Comparison of ENCODE assay signal across 29 cellular contexts in the genomic region with DNA sequence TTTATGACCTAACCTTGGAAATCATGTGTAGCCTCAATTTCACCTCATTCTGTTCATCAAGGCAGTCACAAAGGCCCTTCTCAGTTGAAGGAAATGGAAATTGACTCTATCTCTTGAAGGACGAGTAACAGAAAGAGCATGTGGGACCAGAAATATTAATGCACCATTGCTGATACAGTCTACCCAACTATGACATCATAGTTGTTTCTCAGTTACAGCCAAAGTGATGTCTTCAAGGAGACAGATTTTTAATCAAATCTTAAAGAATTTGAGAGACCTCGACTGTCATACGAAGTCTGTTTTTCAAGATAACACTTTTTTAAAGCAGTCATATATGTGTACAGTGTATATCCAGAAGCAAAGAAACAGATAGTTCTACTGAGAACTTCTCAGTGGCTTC.
"Had no signal": no experiment of that assay in that cellular context is flagged by ENCODE, and none has a peak within 500 bp of the region (broad histone marks: within the 10 kb centered on the region; RNA-seq: fewer than 3 reads in every experiment).

No MANE protein-coding gene starts in this region.

- DNase-seq: activated B cell treated with CpG ODN at 0.5 μM for 24 hours; activated CD4-positive, alpha-beta memory T cell treated with anti-CD3 and anti-CD28 coated beads for 36 hours; activated CD4-positive, alpha-beta T cell treated with anti-CD3 and anti-CD28 coated beads for 4 hours; activated CD4-positive, alpha-beta T cell treated with anti-CD3 and anti-CD28 coated beads, Interleukin-2, amount 10 ng/mL, durations not matched to agents 24 days and 14 days; activated CD4-positive, alpha-beta T cell treated with anti-CD3 and anti-CD28 coated beads, Interleukin-2, amount 50 U/mL, for 1 hour; activated CD4-positive, alpha-beta T cell treated with anti-CD3 and anti-CD28 coated beads, Interleukin-2, amount 50 U/mL, for 4 hours; activated CD4-positive, CD25-positive, alpha-beta regulatory T cell treated with anti-CD3 and anti-CD28 coated beads, Interleukin-2, amount 50 U/mL, for 72 hours; activated CD8-positive, alpha-beta memory T cell treated with anti-CD3 and anti-CD28 coated beads, Interleukin-2, amount 50 U/mL, for 4 hours; activated CD8-positive, alpha-beta T cell treated with anti-CD3 and anti-CD28 coated beads for 36 hours; activated effector memory CD4-positive, alpha-beta T cell treated with anti-CD3 and anti-CD28 coated beads, Interleukin-2, amount 50 U/mL, for 16 hours; activated gamma-delta T cell treated with Interleukin-2 at 50 U/mL for 16 hours; activated naive CD4-positive, alpha-beta T cell; activated naive CD4-positive, alpha-beta T cell treated with anti-CD3 and anti-CD28 coated beads for 36 hours; activated naive CD4-positive, alpha-beta T cell treated with anti-CD3 and anti-CD28 coated beads, Interleukin-2, amount 50 U/mL, for 16 hours; activated naive CD8-positive, alpha-beta T cell treated with anti-CD3 and anti-CD28 coated beads for 36 hours; activated T-cell treated with anti-CD3 and anti-CD28 coated beads for 4 hours; activated T-cell treated with anti-CD3 and anti-CD28 coated beads, Interleukin-2, amount 50 U/mL, for 1 hour; activated T-cell treated with anti-CD3 and anti-CD28 coated beads, Interleukin-2, amount 50 U/mL, for 4 hours; activated T-cell treated with anti-CD3 and anti-CD28 coated beads, Interleukin-2, amount 50 U/mL, for 72 hours; adrenal gland; amniotic stem cell; aorta; body of pancreas; brain microvascular endothelial cell; central memory CD4-positive, alpha-beta T cell; T-helper 2 cell; T-helper 9 cell had no signal

- H3K4me3 ChIP-seq: adrenal gland, body of pancreas, breast epithelium had no signal

- H3K27me3 ChIP-seq: adrenal gland, body of pancreas, brain microvascular endothelial cell, breast epithelium had no signal

- H3K4me1 ChIP-seq: adrenal gland, body of pancreas, breast epithelium had no signal

- H3K9me3 ChIP-seq: adrenal gland, body of pancreas, breast epithelium had no signal

- H3K27ac ChIP-seq: adrenal gland, body of pancreas, brain microvascular endothelial cell, breast epithelium, VCaP had no signal

- H3K36me3 ChIP-seq: adrenal gland, brain microvascular endothelial cell, breast epithelium had no signal
